Comparison of ENCODE assay signal across 2 cellular contexts in genomic region chr10:88996927-88997326, GRCh38.
A peak's percentile ranks its signal among the peaks of the same experiment; 100 is the strongest.
TF ChIP-seq lines count a peak whose summit lies in the region.

No MANE protein-coding gene starts in this region.

TF ChIP-seq in GM12878, 131 proteins besides CTCF, POLR2A, EP300 and RAD21 (continued from another document):
- TF ChIP-seq CUX1 (IDR thresholded peaks at IDR 0.05; ENCODE audit: insufficient replicate concordance, low read depth, low read length) (no peak), ZNF622 (IDR thresholded peaks at IDR 0.05) (no peak), MEF2B (IDR thresholded peaks at IDR 0.05; ENCODE audit: partially characterized antibody, poor library complexity, severe bottlenecking) (no peak), MTA2 (IDR thresholded peaks at IDR 0.05; ENCODE audit: low read depth) (peak; percentile 35; the same call in 1 of the 2 replicates), MXI1 (IDR thresholded peaks at IDR 0.05; ENCODE audit: low read depth, low read length) (peak; percentile 34; the same call in 1 of the 2 replicates), NR2F1 (conservative IDR thresholded peaks at IDR 0.05) (peak; percentile 55; the same call in 1 of the 2 replicates), ZBED1 (IDR thresholded peaks at IDR 0.05; ENCODE audit: borderline replicate concordance) (no peak), SP1 (IDR thresholded peaks at IDR 0.05; ENCODE audit: low read depth, low read length) (no peak), ETV6 (conservative IDR thresholded peaks at IDR 0.05 in 1 of 2, IDR thresholded peaks at IDR 0.05 in 1 of 2; ENCODE audit: borderline replicate concordance in 1 of 2, low read depth in 1 of 2) (no peak), RAD51 (IDR thresholded peaks at IDR 0.05) (peak; percentile 54), SPI1 (IDR thresholded peaks at IDR 0.05; ENCODE audit: borderline replicate concordance, insufficient read depth, low read depth, low read length) (peak; percentile 31; the same call in 1 of the 2 replicates)

TF ChIP-seq in SK-N-SH, 30 proteins besides CTCF, POLR2A, EP300 and RAD21:
- TF ChIP-seq, protein P1, sequence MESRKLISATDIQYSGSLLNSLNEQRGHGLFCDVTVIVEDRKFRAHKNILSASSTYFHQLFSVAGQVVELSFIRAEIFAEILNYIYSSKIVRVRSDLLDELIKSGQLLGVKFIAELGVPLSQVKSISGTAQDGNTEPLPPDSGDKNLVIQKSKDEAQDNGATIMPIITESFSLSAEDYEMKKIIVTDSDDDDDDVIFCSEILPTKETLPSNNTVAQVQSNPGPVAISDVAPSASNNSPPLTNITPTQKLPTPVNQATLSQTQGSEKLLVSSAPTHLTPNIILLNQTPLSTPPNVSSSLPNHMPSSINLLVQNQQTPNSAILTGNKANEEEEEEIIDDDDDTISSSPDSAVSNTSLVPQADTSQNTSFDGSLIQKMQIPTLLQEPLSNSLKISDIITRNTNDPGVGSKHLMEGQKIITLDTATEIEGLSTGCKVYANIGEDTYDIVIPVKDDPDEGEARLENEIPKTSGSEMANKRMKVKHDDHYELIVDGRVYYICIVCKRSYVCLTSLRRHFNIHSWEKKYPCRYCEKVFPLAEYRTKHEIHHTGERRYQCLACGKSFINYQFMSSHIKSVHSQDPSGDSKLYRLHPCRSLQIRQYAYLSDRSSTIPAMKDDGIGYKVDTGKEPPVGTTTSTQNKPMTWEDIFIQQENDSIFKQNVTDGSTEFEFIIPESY (IDR thresholded peaks at IDR 0.05; ENCODE audit: borderline replicate concordance, low read depth) = no peak
- TF ChIP-seq FOXJ3 (CRISPR knock-in tag; IDR thresholded peaks at IDR 0.05) (no peak), NFIC (IDR thresholded peaks at IDR 0.05; ENCODE audit: borderline replicate concordance) (no peak), GABPA (IDR thresholded peaks at IDR 0.05; ENCODE audit: low read depth) (no peak), MEF2A (IDR thresholded peaks at IDR 0.05; ENCODE audit: borderline replicate concordance, low read depth) (no peak), JUND (IDR thresholded peaks at IDR 0.05) (no peak), USF1 (IDR thresholded peaks at IDR 0.05; ENCODE audit: borderline replicate concordance, low read depth) (no peak)
- TF ChIP-seq, protein P2, sequence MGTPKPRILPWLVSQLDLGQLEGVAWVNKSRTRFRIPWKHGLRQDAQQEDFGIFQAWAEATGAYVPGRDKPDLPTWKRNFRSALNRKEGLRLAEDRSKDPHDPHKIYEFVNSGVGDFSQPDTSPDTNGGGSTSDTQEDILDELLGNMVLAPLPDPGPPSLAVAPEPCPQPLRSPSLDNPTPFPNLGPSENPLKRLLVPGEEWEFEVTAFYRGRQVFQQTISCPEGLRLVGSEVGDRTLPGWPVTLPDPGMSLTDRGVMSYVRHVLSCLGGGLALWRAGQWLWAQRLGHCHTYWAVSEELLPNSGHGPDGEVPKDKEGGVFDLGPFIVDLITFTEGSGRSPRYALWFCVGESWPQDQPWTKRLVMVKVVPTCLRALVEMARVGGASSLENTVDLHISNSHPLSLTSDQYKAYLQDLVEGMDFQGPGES (IDR thresholded peaks at IDR 0.05; ENCODE audit: low read depth, low read length) = no peak
